In genomic region chr21:16193758-16194606, GRCh38 we compare ENCODE assay signal across 8 cellular contexts.
A peak's percentile ranks its signal among the peaks of the same experiment; 100 is the strongest.
DNase-seq lines count a peak whose midpoint lies in the region; ATAC-seq and TF ChIP-seq lines count a peak whose summit lies in the region.

No MANE protein-coding gene starts in this region.

- DNase-seq in SJSA1 (ENCODE audit: low read depth in 1 of 2, low spot score in 2 of 2) (peak; percentile 41 to 42), esophagus squamous epithelium (lab: John Stamatoyannopoulos, UW) (no peak), PC-9 (no peak), natural killer cell (no peak)

- H4K20me1 ChIP-seq in PC-9 (ENCODE audit: insufficient read depth) = no peaks in the 10 kb centered on the region

- H3K36me3 ChIP-seq in SJSA1 (no peaks in the 10 kb centered on the region), esophagus squamous epithelium (no peaks in the 10 kb centered on the region), muscle layer of colon (ENCODE audit: insufficient read depth, low read length) (no peaks in the 10 kb centered on the region), PC-9 (ENCODE audit: low read depth) (no peaks in the 10 kb centered on the region)

- ATAC-seq in HG02981 (IDR thresholded peaks at IDR 0.05; ENCODE audit: unreplicated experiment) = peak; percentile 69
- ATAC-seq in GM18520 (IDR thresholded peaks at IDR 0.05; ENCODE audit: unreplicated experiment) = no peak
- ATAC-seq in natural killer cell = no peak

- H3K36me3 Mint-ChIP-seq in natural killer cell = no peaks in the 10 kb centered on the region

- intact Hi-C loops in esophagus squamous epithelium (cut with DNase I) (no loop called here), PC-9 (cut with micrococcal nuclease; ENCODE audit: unreplicated experiment) (no loop called here), natural killer cell (cut with micrococcal nuclease) (no loop called here)

- H3K27me3 Mint-ChIP-seq in natural killer cell (ENCODE audit: low read depth in 2 of 2) = no peaks in the 10 kb centered on the region

- no peak overlapping the region for H3K4me3 Mint-ChIP-seq in natural killer cell

- 5 to 6% methylated on average over 9 of the region's 9 CpGs for WGBS in esophagus squamous epithelium, 2 donors

- H3K9me3 ChIP-seq in SJSA1 (replicated peaks) (no peaks in the 10 kb centered on the region), esophagus squamous epithelium (no peaks in the 10 kb centered on the region), muscle layer of colon (ENCODE audit: low read length) (no peaks in the 10 kb centered on the region), PC-9 (ENCODE audit: insufficient read depth, low read depth) (no peaks in the 10 kb centered on the region; the same call in 1 of the 2 replicates)

- H3K4me1 ChIP-seq in SJSA1 (replicated peaks) (peaks cover 6% of the 10 kb centered on the region), esophagus squamous epithelium (peaks cover 0 to 31% (median 10%) of the 10 kb centered on the region in 3 donors), muscle layer of colon (ENCODE audit: insufficient read depth, low read length) (no peaks in the 10 kb centered on the region), PC-9 (replicated peaks; ENCODE audit: insufficient read depth) (no peaks in the 10 kb centered on the region)

- H3K79me2 ChIP-seq in PC-9 (ENCODE audit: low read depth) = no peaks in the 10 kb centered on the region

- H3K4me3 ChIP-seq in SJSA1 (peak overlapping the region; percentile 10; the same call in 1 of the 2 replicates), esophagus squamous epithelium (peak overlapping the region; percentile 25 to 62 (median 46)), muscle layer of colon (ENCODE audit: low read depth in 1 of 2, low read length in 2 of 2) (peak overlapping the region in 1 of 2 donors; percentile 52), PC-9 (no peak overlapping the region)

- H3K9me3 Mint-ChIP-seq in natural killer cell = peaks cover 3 to 7% of the 10 kb centered on the region in 2 donors

- no peaks in the 10 kb centered on the region for H3K27me3 ChIP-seq in SJSA1 (replicated peaks)
- H3K27me3 ChIP-seq in esophagus squamous epithelium = no peaks in the 10 kb centered on the region
- H3K27me3 ChIP-seq in muscle layer of colon (ENCODE audit: control insufficient read depth in 1 of 2, insufficient read depth in 2 of 2, low read length in 2 of 2) = no peaks in the 10 kb centered on the region
- H3K27me3 ChIP-seq in PC-9 (ENCODE audit: insufficient read depth, low read depth) = no peaks in the 10 kb centered on the region

- BruUV-seq in PC-9 (replicated peaks; lab: Mats Ljungman, UMichigan) = no TSS peak

- no peak overlapping the region for H3K27ac Mint-ChIP-seq in natural killer cell

- H3K9ac ChIP-seq in muscle layer of colon (ENCODE audit: low read length) = no peak overlapping the region

- no peak overlapping the region for H2AFZ ChIP-seq in PC-9

- no peak overlapping the region for H3K4me2 ChIP-seq in PC-9

- POLR2A ChIA-PET in PC-9 (lab: Charles Lee; ENCODE audit: unreplicated experiment) = interaction anchor here (0.6 kb wide), 1 partner anchor 531 kb away, joined by 5 read pairs; no protein-coding TSS in a partner anchor

- TF ChIP-seq CTCF in GM12874 (IDR thresholded peaks at IDR 0.05; ENCODE audit: insufficient read depth, low read depth, low read length) (0 out of 2 replicates have a peak, but pooled peaks have one; percentile 2), esophagus squamous epithelium (IDR thresholded peaks at IDR 0.05) (peak in 1 of 6 experiments; percentile 13), PC-9 (conservative IDR thresholded peaks at IDR 0.05) (no peak), natural killer cell (IDR thresholded peaks at IDR 0.05) (no peak)

- H3K27ac ChIP-seq in SJSA1 = no peak overlapping the region
- H3K27ac ChIP-seq in esophagus squamous epithelium = peak overlapping the region; percentile 82 to 90 (median 88)
- peak overlapping the region; percentile 35 for H3K27ac ChIP-seq in muscle layer of colon (ENCODE audit: low read depth, low read length)
- no peak overlapping the region for H3K27ac ChIP-seq in PC-9

- no peaks in the 10 kb centered on the region for H3K4me1 Mint-ChIP-seq in natural killer cell

- H3K9me2 ChIP-seq in PC-9 (ENCODE audit: insufficient read depth) = no peaks in the 10 kb centered on the region

- CTCF ChIA-PET in PC-9 (lab: Charles Lee) = no interaction called here

- TF ChIP-seq POLR2A in esophagus squamous epithelium (IDR thresholded peaks at IDR 0.05) = no peak

- H3F3A ChIP-seq in PC-9 (ENCODE audit: insufficient read depth, low read depth) = no peaks in the 10 kb centered on the region

Comparison
In these comparisons a context has a peak if more than half of its experiments do, and no peak if none do; other contexts are left out.
1. DNase-seq: peak in SJSA1 (2 of 2); none in esophagus squamous epithelium (single experiment), PC-9 (0 of 2) and natural killer cell (single experiment).
2. H3K27ac ChIP-seq: peak in esophagus squamous epithelium (4 of 4) and muscle layer of colon (single experiment); none in SJSA1 (single experiment) and PC-9 (single experiment).